ENCODE assay signal across 19 cellular contexts in the genomic region with DNA sequence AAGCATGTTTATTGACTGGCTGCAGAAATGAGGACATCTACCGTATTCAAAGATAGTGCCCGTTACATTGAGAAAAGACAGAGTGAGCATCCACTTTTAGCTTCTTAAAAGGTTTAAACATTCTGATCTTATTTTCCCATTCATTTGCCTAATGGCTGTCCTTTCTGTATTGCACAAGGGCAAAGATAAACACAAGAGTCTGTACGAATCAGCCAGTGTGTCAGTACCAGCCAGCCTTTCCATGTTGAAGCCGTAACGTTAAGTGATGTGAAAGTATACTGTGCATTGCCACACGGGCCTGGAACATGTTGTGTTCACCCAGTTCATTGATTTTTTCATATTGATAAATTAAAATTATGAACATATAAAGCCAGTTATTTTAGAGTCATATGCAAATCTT.
"Had no signal": no experiment of that assay in that cellular context is flagged by ENCODE, and none has a peak within 500 bp of the region (broad histone marks: within the 10 kb centered on the region; RNA-seq: fewer than 3 reads in every experiment).

No MANE protein-coding gene starts in this region.

- H3K27ac ChIP-seq: foreskin keratinocyte, skin epidermis, tibial nerve had no signal

- H3K27me3 Mint-ChIP-seq: activated T-helper 17 cell treated with anti-CD3 and anti-CD28 coated beads, Interleukin-2, amount 50 U/mL, for 72 hours; memory B cell; naive thymus-derived CD8-positive, alpha-beta T cell had no signal

- H3K9me3 Mint-ChIP-seq: activated T-helper 17 cell treated with anti-CD3 and anti-CD28 coated beads, Interleukin-2, amount 50 U/mL, for 72 hours; memory B cell; naive thymus-derived CD8-positive, alpha-beta T cell had no signal

- ATAC-seq: activated T-helper 17 cell treated with anti-CD3 and anti-CD28 coated beads, Interleukin-2, amount 50 U/mL, for 72 hours; esophagus mucosa; foreskin keratinocyte; naive thymus-derived CD8-positive, alpha-beta T cell had no signal

- H3K4me1 ChIP-seq: foreskin keratinocyte had no signal

- H3K4me3 ChIP-seq: skin epidermis, tibial nerve had no signal

- DNase-seq: activated CD4-positive, alpha-beta T cell treated with anti-CD3 and anti-CD28 coated beads, Interleukin-2, amount 50 U/mL, for 4 hours; activated CD4-positive, CD25-positive, alpha-beta regulatory T cell treated with anti-CD3 and anti-CD28 coated beads, Interleukin-2, amount 50 U/mL, for 72 hours; activated naive CD4-positive, alpha-beta T cell treated with Interleukin-2 at 50 U/mL for 16 hours; caudate nucleus; foreskin keratinocyte; head of caudate nucleus; naive thymus-derived CD8-positive, alpha-beta T cell; posterior cingulate gyrus; stimulated activated CD4-positive, alpha-beta T cell treated with anti-CD3 and anti-CD28 coated beads, Interleukin-4, amount 100 ng/mL, for 24 hours; stimulated activated naive CD4-positive, alpha-beta T cell treated with Interleukin-2 at 50 U/mL for 16 hours; substantia nigra; T1000 had no signal

- H3K27me3 ChIP-seq: foreskin keratinocyte, tibial nerve had no signal

- H3K9me3 ChIP-seq: tibial nerve had no signal

- H3K4me3 Mint-ChIP-seq: activated T-helper 17 cell treated with anti-CD3 and anti-CD28 coated beads, Interleukin-2, amount 50 U/mL, for 72 hours; memory B cell; naive thymus-derived CD8-positive, alpha-beta T cell had no signal

- FAIRE-seq: colon, endometrium had no signal
